ENCODE assay signal across 9 cellular contexts in genomic region chr2:191051825-191052778, GRCh38. TPM values are rescaled to one million over a fixed set of nuclear protein-coding genes. Genes with fewer than 3 reads are reported as not detected.
A peak's percentile ranks its signal among the peaks of the same experiment; 100 is the strongest.
DNase-seq lines count a peak whose midpoint lies in the region; ATAC-seq and TF ChIP-seq lines count a peak whose summit lies in the region.
"Had no signal": no experiment of that assay in that cellular context is flagged by ENCODE, and none has a peak within 500 bp of the region (broad histone marks: within the 10 kb centered on the region; RNA-seq: fewer than 3 reads in every experiment).

No MANE protein-coding gene starts in this region.

- POLR2A ChIA-PET in HEK293T (lab: Yijun Ruan, JAX) = interaction anchor here (0.7 to 1.3 kb wide), 2 partner anchors 12 to 114 kb away, joined by 3 read pairs; no protein-coding TSS in a partner anchor

- no peak overlapping the region for H3K4me3 Mint-ChIP-seq in activated naive CD8-positive, alpha-beta T cell treated with anti-CD3 and anti-CD28 coated beads, Interleukin-2, amount 50 U/mL, for 24 hours
- H3K4me3 Mint-ChIP-seq: activated naive CD8-positive, alpha-beta T cell had no signal

- peak; percentile 74 for TF ChIP-seq CTCF in hepatocyte (IDR thresholded peaks at IDR 0.05; ENCODE audit: poor library complexity)

- H3K9me3 Mint-ChIP-seq in activated naive CD8-positive, alpha-beta T cell treated with anti-CD3 and anti-CD28 coated beads, Interleukin-2, amount 50 U/mL, for 24 hours = no peaks in the 10 kb centered on the region

- peaks cover 19% of the 10 kb centered on the region for H3K36me3 Mint-ChIP-seq in activated naive CD8-positive, alpha-beta T cell treated with anti-CD3 and anti-CD28 coated beads, Interleukin-2, amount 50 U/mL, for 24 hours (ENCODE audit: low read depth)

- H3K4me2 ChIP-seq in hepatocyte = no peak overlapping the region

- no peaks in the 10 kb centered on the region for H3K9me2 ChIP-seq in hepatocyte (replicated peaks; ENCODE audit: insufficient read depth)

- H4K20me1 ChIP-seq in hepatocyte (ENCODE audit: insufficient read depth, poor library complexity, severe bottlenecking) = no peaks in the 10 kb centered on the region

- H3K79me2 ChIP-seq in hepatocyte = no peaks in the 10 kb centered on the region

- no peaks in the 10 kb centered on the region for H3K27me3 ChIP-seq in hepatocyte

- peaks cover 17% of the 10 kb centered on the region for H3K4me1 ChIP-seq in hepatocyte (ENCODE audit: insufficient read depth)

- whole genome bisulfite sequencing in hepatocyte (ENCODE audit: low lambda C conversion rate, missing lambda C conversion rate) = 35% methylated on average over 10 of the region's 10 CpGs

- no peak overlapping the region for H2AFZ ChIP-seq in hepatocyte

- no peak overlapping the region for H3K4me3 ChIP-seq in hepatocyte

- no peaks in the 10 kb centered on the region for H3K36me3 ChIP-seq in hepatocyte (replicated peaks; ENCODE audit: insufficient read depth, low read depth)

- H3K27me3 Mint-ChIP-seq in activated naive CD8-positive, alpha-beta T cell treated with anti-CD3 and anti-CD28 coated beads, Interleukin-2, amount 50 U/mL, for 24 hours = no peaks in the 10 kb centered on the region
- H3K27me3 Mint-ChIP-seq: activated naive CD8-positive, alpha-beta T cell had no signal

- H3K27ac Mint-ChIP-seq in activated naive CD8-positive, alpha-beta T cell treated with anti-CD3 and anti-CD28 coated beads, Interleukin-2, amount 50 U/mL, for 24 hours = no peak overlapping the region
- H3K27ac Mint-ChIP-seq: activated naive CD8-positive, alpha-beta T cell had no signal

- peaks cover 22% of the 10 kb centered on the region for H3K4me1 Mint-ChIP-seq in activated naive CD8-positive, alpha-beta T cell treated with anti-CD3 and anti-CD28 coated beads, Interleukin-2, amount 50 U/mL, for 24 hours

- ATAC-seq in activated naive CD8-positive, alpha-beta T cell treated with anti-CD3 and anti-CD28 coated beads, Interleukin-2, amount 50 U/mL, for 24 hours = peak; percentile 31

- no peak overlapping the region for H3K27ac ChIP-seq in hepatocyte

- peak; percentile 4 to 26 for DNase-seq in SHP77 (lab: John Stamatoyannopoulos, UW)
- DNase-seq in SHP77 treated with DMSO at 0.1 percent for 48 hours (lab: John Stamatoyannopoulos, UW) = no peak
- peak; percentile 39 for DNase-seq in HEK293T (ENCODE audit: extremely low spot score)
- DNase-seq in NCI-H2196 (lab: John Stamatoyannopoulos, UW; ENCODE audit: unreplicated experiment) = peak; percentile 54
- no peak for DNase-seq in activated naive CD8-positive, alpha-beta T cell treated with anti-CD3 and anti-CD28 coated beads, Interleukin-2, amount 50 U/mL, for 24 hours
- peak; percentile 69 for DNase-seq in hepatocyte (ENCODE audit: low spot score)
- DNase-seq in stromal cell of bone marrow (ENCODE audit: low read depth) = peak; percentile 54
- DNase-seq in activated CD4-positive, alpha-beta T cell treated with anti-CD3 and anti-CD28 coated beads for 48 hours = no peak

- CTCF ChIA-PET in HEK293T (lab: Yijun Ruan, JAX) = interaction anchor here (0.6 to 5.9 kb wide), 19 partner anchors 10 to 469 kb away, joined by 3 to 80 read pairs (median 7); partner anchors contain the start of gene STAT4

- no peaks in the 10 kb centered on the region for H3K9me3 ChIP-seq in hepatocyte (ENCODE audit: low read depth)

TF ChIP-seq in HEK293T, 16 proteins besides CTCF, POLR2A, EP300 and RAD21:
- no peak for TF ChIP-seq FOXK2 (IDR thresholded peaks at IDR 0.05)
- no peak for TF ChIP-seq ARNT (IDR thresholded peaks at IDR 0.05)
- no peak for TF ChIP-seq SP1 (IDR thresholded peaks at IDR 0.05)
- TF ChIP-seq L3MBTL2 (conservative IDR thresholded peaks at IDR 0.05) = no peak
- no peak for TF ChIP-seq HDGF (IDR thresholded peaks at IDR 0.05; ENCODE audit: borderline replicate concordance)
- no peak for TF ChIP-seq FOXA1 (IDR thresholded peaks at IDR 0.05)
- TF ChIP-seq NFRKB (IDR thresholded peaks at IDR 0.05) = no peak
- TF ChIP-seq, protein P1, sequence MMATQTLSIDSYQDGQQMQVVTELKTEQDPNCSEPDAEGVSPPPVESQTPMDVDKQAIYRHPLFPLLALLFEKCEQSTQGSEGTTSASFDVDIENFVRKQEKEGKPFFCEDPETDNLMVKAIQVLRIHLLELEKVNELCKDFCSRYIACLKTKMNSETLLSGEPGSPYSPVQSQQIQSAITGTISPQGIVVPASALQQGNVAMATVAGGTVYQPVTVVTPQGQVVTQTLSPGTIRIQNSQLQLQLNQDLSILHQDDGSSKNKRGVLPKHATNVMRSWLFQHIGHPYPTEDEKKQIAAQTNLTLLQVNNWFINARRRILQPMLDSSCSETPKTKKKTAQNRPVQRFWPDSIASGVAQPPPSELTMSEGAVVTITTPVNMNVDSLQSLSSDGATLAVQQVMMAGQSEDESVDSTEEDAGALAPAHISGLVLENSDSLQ (IDR thresholded peaks at IDR 0.05) = no peak
- TF ChIP-seq TARDBP (IDR thresholded peaks at IDR 0.05) = no peak
- no peak for TF ChIP-seq FOXM1 (IDR thresholded peaks at IDR 0.05; ENCODE audit: borderline replicate concordance)
- no peak for TF ChIP-seq SUZ12 (IDR thresholded peaks at IDR 0.05)

RNA-seq across cellular contexts. Expression of gene STAT1, which starts 38.1 kb away (rescaled TPM):
- 102 and 124 TPM in 2 replicates for total RNA-seq in hepatocyte
- polyA plus RNA-seq in hepatocyte = 53.3 and 70.9 TPM in 2 replicates

Comparison
In these comparisons a context has a peak if more than half of its experiments do, and no peak if none do; other contexts are left out.
1. DNase-seq: peak in SHP77 (2 of 2), HEK293T (single experiment), NCI-H2196 (single experiment), hepatocyte (single experiment) and stromal cell of bone marrow (single experiment); none in SHP77 treated with DMSO at 0.1 percent for 48 hours (single experiment), activated naive CD8-positive, alpha-beta T cell treated with anti-CD3 and anti-CD28 coated beads, Interleukin-2, amount 50 U/mL, for 24 hours (single experiment) and activated CD4-positive, alpha-beta T cell treated with anti-CD3 and anti-CD28 coated beads for 48 hours (single experiment).